32 cellular contexts compared by ENCODE assay signal in genomic region chr2:15656090-15656489, GRCh38.
"Had no signal": no experiment of that assay in that cellular context is flagged by ENCODE, and none has a peak within 500 bp of the region (broad histone marks: within the 10 kb centered on the region; RNA-seq: fewer than 3 reads in every experiment).

No MANE protein-coding gene starts in this region.

- H3K4me1 ChIP-seq: SJCRH30 had no signal

- H3K27ac ChIP-seq: PC-9, RWPE1, SJCRH30 had no signal

- H3K4me2 ChIP-seq: PC-9, SK-N-SH had no signal

- H3K9ac ChIP-seq: SK-N-SH had no signal

- DNase-seq: Kasumi-1, KG1, MG63, NCI-H1048, NCI-H1092 treated with DMSO at 0.1 percent for 48 hours, NCI-H1105 treated with DMSO at 0.1 percent for 48 hours, NCI-H1417, NCI-H1436, NCI-H146, NCI-H1694, NCI-H187, NCI-H1930, NCI-H2029 treated with DMSO at 0.1 percent for 48 hours, NCI-H2081 treated with DMSO at 0.1 percent for 48 hours, NCI-H2107, NCI-H2171, NCI-H226, NCI-H446 treated with DMSO at 0.1 percent for 48 hours, NCI-H510A, NCI-H524, NCI-H526, NCI-H69, NCI-H82, PC-9, SHP77, SIG-M5, SJCRH30, SK-N-SH, SW 1271 had no signal

- H2AFZ ChIP-seq: PC-9 had no signal

- FAIRE-seq: K562, RCC 7860 had no signal

- H3K27me3 ChIP-seq: MG63, SJCRH30 had no signal

- H3K4me3 ChIP-seq: K562, MG63, PC-9, SJCRH30 had no signal

- H3K36me3 ChIP-seq: MG63, SJCRH30 had no signal

- H3K9me3 ChIP-seq: MG63, SK-N-SH had no signal
